ENCODE assay signal across 1 cellular context in the genomic region with DNA sequence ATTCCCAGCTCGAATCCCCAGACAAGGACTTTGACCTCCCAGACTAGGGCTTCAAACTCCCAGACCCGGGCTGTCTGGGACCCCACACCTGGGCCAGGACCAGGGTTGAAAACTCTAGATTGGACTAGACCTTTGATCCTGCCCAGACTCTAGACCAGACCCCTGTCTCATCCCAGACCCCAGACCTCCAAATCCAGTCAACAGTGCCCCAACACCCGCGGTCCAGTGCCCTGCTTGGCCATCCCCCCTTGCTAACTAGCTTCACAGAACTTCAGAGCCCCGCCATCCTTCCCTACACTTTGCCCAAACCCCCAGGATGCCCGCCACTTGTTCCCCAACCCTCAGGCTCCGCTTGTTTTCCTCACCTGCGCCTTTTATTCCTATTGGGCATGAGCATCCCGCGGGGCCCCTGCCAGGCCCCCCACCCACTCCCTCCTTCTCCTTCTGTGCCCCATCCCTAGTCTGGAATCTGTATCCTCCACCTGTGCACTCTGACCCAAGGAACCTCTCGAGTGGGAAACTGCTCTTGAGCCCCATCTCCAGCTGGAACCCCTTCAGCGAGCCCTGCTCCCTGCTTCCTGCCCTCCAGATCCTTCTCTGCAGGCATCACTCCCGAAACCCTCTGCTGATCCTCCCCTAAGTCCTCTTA.
TF ChIP-seq lines count a peak whose summit lies in the region.

No MANE protein-coding gene starts in this region.

TF ChIP-seq in H1, 55 proteins besides CTCF, POLR2A, EP300 and RAD21:
- TF ChIP-seq POLR2AphosphoS5 (IDR thresholded peaks at IDR 0.05; ENCODE audit: low read depth, low read length) (no peak), SIN3A (conservative IDR thresholded peaks at IDR 0.05 in 1 of 2, IDR thresholded peaks at IDR 0.05 in 1 of 2; ENCODE audit: low read depth in 1 of 2, low read length in 2 of 2) (0 out of 4 replicates have a peak, but pooled peaks of 1 of the 2 experiments have one; percentile 24), KDM5A (IDR thresholded peaks at IDR 0.05; ENCODE audit: low read length) (no peak), SIX5 (IDR thresholded peaks at IDR 0.05; ENCODE audit: low read depth, low read length) (no peak)
